Comparison of ENCODE assay signal across 1 cellular context in genomic region chr4:186400676-186401075, GRCh38.
TF ChIP-seq lines count a peak whose summit lies in the region.

No MANE protein-coding gene starts in this region.

TF ChIP-seq in HepG2, 621 proteins besides CTCF, POLR2A, EP300 and RAD21 (continued from another document):
- TF ChIP-seq RERE (CRISPR knock-in tag; IDR thresholded peaks at IDR 0.05; ENCODE audit: low read depth): no peak
